37 cellular contexts compared by ENCODE assay signal in the genomic region with DNA sequence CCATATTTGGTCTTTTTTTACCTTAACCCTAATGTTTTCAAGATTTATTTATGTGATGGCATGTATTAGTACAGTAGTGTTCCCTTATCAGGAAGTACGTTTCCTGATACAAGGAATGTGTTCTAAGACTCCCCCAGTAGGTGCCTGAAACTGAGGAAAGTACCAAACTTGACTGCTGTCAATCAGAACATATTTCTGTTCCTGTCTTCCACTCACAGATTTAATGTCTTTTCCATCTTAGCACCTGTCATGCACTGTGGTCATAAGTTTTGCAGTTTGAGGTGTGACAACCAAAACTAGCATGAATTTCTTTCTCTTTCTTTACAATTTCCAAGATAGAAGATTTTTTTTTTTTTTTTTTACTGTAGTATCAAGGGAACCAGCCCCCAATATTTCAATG.
"Had no signal": no experiment of that assay in that cellular context is flagged by ENCODE, and none has a peak within 500 bp of the region (broad histone marks: within the 10 kb centered on the region; RNA-seq: fewer than 3 reads in every experiment).

No MANE protein-coding gene starts in this region.

- H3K36me3 ChIP-seq: esophagus squamous epithelium had no signal

- H3K4me3 ChIP-seq: coronary artery, dorsolateral prefrontal cortex, esophagus squamous epithelium, hepatocyte had no signal

- DNase-seq: activated CD4-positive, alpha-beta memory T cell treated with anti-CD3 and anti-CD28 coated beads for 36 hours; activated CD4-positive, alpha-beta T cell treated with anti-CD3 and anti-CD28 coated beads for 36 hours; activated CD4-positive, alpha-beta T cell treated with anti-CD3 and anti-CD28 coated beads, Interleukin-2, amount 10 ng/mL, durations not matched to agents 24 days and 14 days; activated CD4-positive, CD25-positive, alpha-beta regulatory T cell; activated CD4-positive, CD25-positive, alpha-beta regulatory T cell treated with anti-CD3 and anti-CD28 coated beads, Interleukin-2, amount 50 U/mL, for 72 hours; activated CD8-positive, alpha-beta memory T cell treated with anti-CD3 and anti-CD28 coated beads, Interleukin-2, amount 50 U/mL, for 48 hours; activated CD8-positive, alpha-beta T cell treated with anti-CD3 and anti-CD28 coated beads, Interleukin-2, amount 10 ng/mL, durations not matched to agents 7 days and 5 days; activated effector memory CD4-positive, alpha-beta T cell treated with Interleukin-2 at 50 U/mL for 16 hours; activated gamma-delta T cell treated with Interleukin-2 at 50 U/mL for 16 hours; activated naive CD4-positive, alpha-beta T cell treated with anti-CD3 and anti-CD28 coated beads, Interleukin-2, amount 50 U/mL, for 16 hours; activated naive CD4-positive, alpha-beta T cell treated with Interleukin-2 at 50 U/mL for 16 hours; activated T-cell treated with anti-CD3 and anti-CD28 coated beads for 4 hours; activated T-cell treated with anti-CD3 and anti-CD28 coated beads, Interleukin-2, amount 50 U/mL, for 4 hours; amniotic stem cell; anterior cingulate cortex; brain microvascular endothelial cell; dorsolateral prefrontal cortex; effector CD4-positive, alpha-beta T cell; effector memory CD8-positive, alpha-beta T cell; esophagus squamous epithelium; foreskin melanocyte; head of caudate nucleus; T-helper 1 cell; T-helper 17 cell; T1000 had no signal

- H2AFZ ChIP-seq: hepatocyte had no signal

- H3K4me2 ChIP-seq: hepatocyte had no signal

- H3K4me1 Mint-ChIP-seq: activated CD4-positive, alpha-beta T cell treated with anti-CD3 and anti-CD28 coated beads for 36 hours; activated CD4-positive, alpha-beta T cell treated with anti-CD3 and anti-CD28 coated beads, Interleukin-2, amount 10 ng/mL, durations not matched to agents 24 days and 14 days; activated T-helper 17 cell treated with anti-CD3 and anti-CD28 coated beads, Interleukin-2, amount 50 U/mL, for 72 hours; central memory CD8-positive, alpha-beta T cell had no signal

- ATAC-seq: activated CD4-positive, alpha-beta T cell treated with anti-CD3 and anti-CD28 coated beads for 36 hours; activated CD8-positive, alpha-beta T cell treated with anti-CD3 and anti-CD28 coated beads, Interleukin-2, amount 10 ng/mL, durations not matched to agents 7 days and 5 days; activated T-cell treated with anti-CD3 and anti-CD28 coated beads, Interleukin-2, amount 50 U/mL, for 4 hours; activated T-helper 17 cell treated with anti-CD3 and anti-CD28 coated beads, Interleukin-2, amount 50 U/mL, for 72 hours; effector memory CD8-positive, alpha-beta T cell; T-helper 17 cell had no signal

- H3K9me3 Mint-ChIP-seq: activated CD4-positive, alpha-beta memory T cell treated with anti-CD3 and anti-CD28 coated beads for 36 hours; activated T-helper 17 cell treated with anti-CD3 and anti-CD28 coated beads, Interleukin-2, amount 50 U/mL, for 72 hours; central memory CD8-positive, alpha-beta T cell; effector memory CD8-positive, alpha-beta T cell had no signal

- FAIRE-seq: astrocyte, bronchial epithelial cell, endometrium, endothelial cell of umbilical vein had no signal

- H3K27me3 Mint-ChIP-seq: activated CD4-positive, alpha-beta memory T cell treated with anti-CD3 and anti-CD28 coated beads for 36 hours; activated CD4-positive, alpha-beta T cell treated with anti-CD3 and anti-CD28 coated beads for 36 hours; activated CD4-positive, alpha-beta T cell treated with anti-CD3 and anti-CD28 coated beads, Interleukin-2, amount 10 ng/mL, durations not matched to agents 24 days and 14 days; activated naive CD8-positive, alpha-beta T cell; activated T-helper 17 cell treated with anti-CD3 and anti-CD28 coated beads, Interleukin-2, amount 50 U/mL, for 72 hours; central memory CD8-positive, alpha-beta T cell; dendritic cell treated with granulocyte-macrophage colony-stimulating factor and Interleukin-4, amounts not matched to agents 40 ng/mL and 50 ng/mL, for 4 days; effector memory CD8-positive, alpha-beta T cell; T-helper 17 cell had no signal

- H3K27me3 ChIP-seq: brain microvascular endothelial cell, dorsolateral prefrontal cortex, esophagus squamous epithelium, hepatocyte had no signal

- H3K4me3 Mint-ChIP-seq: activated CD4-positive, alpha-beta memory T cell treated with anti-CD3 and anti-CD28 coated beads for 36 hours; activated CD4-positive, alpha-beta T cell treated with anti-CD3 and anti-CD28 coated beads for 36 hours; activated CD4-positive, alpha-beta T cell treated with anti-CD3 and anti-CD28 coated beads, Interleukin-2, amount 10 ng/mL, durations not matched to agents 24 days and 14 days; activated CD8-positive, alpha-beta T cell treated with anti-CD3 and anti-CD28 coated beads, Interleukin-2, amount 10 ng/mL, durations not matched to agents 7 days and 5 days; activated naive CD8-positive, alpha-beta T cell; activated T-cell treated with anti-CD3 and anti-CD28 coated beads, Interleukin-2, amount 50 U/mL, for 4 hours; activated T-helper 17 cell treated with anti-CD3 and anti-CD28 coated beads, Interleukin-2, amount 50 U/mL, for 72 hours; central memory CD8-positive, alpha-beta T cell; dendritic cell treated with granulocyte-macrophage colony-stimulating factor and Interleukin-4, amounts not matched to agents 40 ng/mL and 50 ng/mL, for 4 days; effector memory CD8-positive, alpha-beta T cell; T-helper 17 cell; T-helper 2 cell treated with Interferon-gamma antibody and Interleukin-4, amounts not matched to agents 5 μg/mL and 100 μg/mL, for 36 hours had no signal

- H3K9me3 ChIP-seq: esophagus squamous epithelium had no signal

- H3K27ac Mint-ChIP-seq: activated CD4-positive, alpha-beta memory T cell treated with anti-CD3 and anti-CD28 coated beads for 36 hours; activated CD4-positive, alpha-beta T cell treated with anti-CD3 and anti-CD28 coated beads for 36 hours; activated CD4-positive, alpha-beta T cell treated with anti-CD3 and anti-CD28 coated beads, Interleukin-2, amount 10 ng/mL, durations not matched to agents 24 days and 14 days; activated CD8-positive, alpha-beta T cell treated with anti-CD3 and anti-CD28 coated beads, Interleukin-2, amount 10 ng/mL, durations not matched to agents 7 days and 5 days; activated naive CD8-positive, alpha-beta T cell; activated T-helper 17 cell treated with anti-CD3 and anti-CD28 coated beads, Interleukin-2, amount 50 U/mL, for 72 hours; dendritic cell treated with granulocyte-macrophage colony-stimulating factor and Interleukin-4, amounts not matched to agents 40 ng/mL and 50 ng/mL, for 4 days; effector memory CD8-positive, alpha-beta T cell; T-helper 17 cell; T-helper 2 cell treated with Interferon-gamma antibody and Interleukin-4, amounts not matched to agents 5 μg/mL and 100 μg/mL, for 36 hours had no signal

- H3K27ac ChIP-seq: brain microvascular endothelial cell, coronary artery, dorsolateral prefrontal cortex, epithelial cell of prostate, esophagus squamous epithelium, hepatocyte had no signal
